Comparison of ENCODE assay signal across 20 cellular contexts in genomic region chr17:21173543-21173942, GRCh38. TPM values are rescaled to one million over a fixed set of nuclear protein-coding genes. Genes with fewer than 3 reads are reported as not detected.
DNase-seq lines count a peak whose midpoint lies in the region; ATAC-seq and TF ChIP-seq lines count a peak whose summit lies in the region.
"Had no signal": no experiment of that assay in that cellular context is flagged by ENCODE, and none has a peak within 500 bp of the region (broad histone marks: within the 10 kb centered on the region; RNA-seq: fewer than 3 reads in every experiment).

No MANE protein-coding gene starts in this region.

- H3K4me1 ChIP-seq in psoas muscle (peaks cover 58% of the 10 kb centered on the region), vagina (peaks cover 6% of the 10 kb centered on the region)

- TF ChIP-seq POLR2A in vagina (IDR thresholded peaks at IDR 0.05): no peak

- intact Hi-C loops in left cardiac atrium (cut with DNase I) (no loop called here), psoas muscle (cut with DNase I) (loop anchor here in 1 of 2 donors (5.0 kb wide), 1 partner anchor 39 kb away; the partner anchor contains the start of gene TMEM11), vagina (cut with DNase I) (no loop called here)

- H3K9me3 ChIP-seq in psoas muscle (no peaks in the 10 kb centered on the region), vagina (no peaks in the 10 kb centered on the region)

- H3K4me3 ChIP-seq in psoas muscle (no peak overlapping the region), vagina (no peak overlapping the region)

- 29 to 45% (median 39%) methylated on average over 2 of the region's 2 CpGs for WGBS in psoas muscle, 3 donors

- no peak for TF ChIP-seq CTCF in psoas muscle (IDR thresholded peaks at IDR 0.05)
- no peak for TF ChIP-seq CTCF in vagina (IDR thresholded peaks at IDR 0.05)

- peak; percentile 41 for DNase-seq in activated CD8-positive, alpha-beta memory T cell treated with anti-CD3 and anti-CD28 coated beads for 24 hours
- DNase-seq in activated CD8-positive, alpha-beta memory T cell treated with anti-CD3 and anti-CD28 coated beads, Interleukin-2, amount 50 U/mL, for 48 hours: no peak
- DNase-seq in left cardiac atrium: no peak
- DNase-seq in psoas muscle: peak in 1 of 2 donors; percentile 80
- peak; percentile 18 for DNase-seq in ureter (ENCODE audit: low spot score)
- DNase-seq in amniotic stem cell (lab: John Stamatoyannopoulos, UW): no peak
- DNase-seq in globus pallidus (ENCODE audit: low spot score): no peak
- no peak for DNase-seq in vagina (ENCODE audit: extremely low spot score in 2 of 2)
- DNase-seq: C1 segment of cervical spinal cord; COR-L47; NCI-H1092 treated with DMSO at 0.1 percent for 48 hours; NCI-H2107; NCI-H345; NCI-H526 treated with DMSO at 0.1 percent for 48 hours; NK-92 treated with Interleukin-12 subunit alpha and Interleukin-12 subunit beta, amount 100 ng/mL, for 24 hours; OCI-M1; RPMI8226 had no signal

- ATAC-seq in left cardiac atrium: peak; percentile 6 to 62
- peak; percentile 91 to 94 (median 92) for ATAC-seq in psoas muscle
- ATAC-seq: HepG2 had no signal

- H3K27ac ChIP-seq in psoas muscle: peak overlapping the region; percentile 96
- H3K27ac ChIP-seq in vagina: no peak overlapping the region
- H3K27ac ChIP-seq: 22Rv1, KMS-11 had no signal

- no peaks in the 10 kb centered on the region for H3K27me3 ChIP-seq in psoas muscle (ENCODE audit: insufficient read depth in 3 of 3, low read length in 2 of 3)
- H3K27me3 ChIP-seq in vagina: no peaks in the 10 kb centered on the region

- peaks cover 0 to 10% of the 10 kb centered on the region in 2 donors for H3K36me3 ChIP-seq in psoas muscle (ENCODE audit: insufficient read depth in 1 of 2, low read depth in 1 of 2)
- peaks cover 0 to 15% of the 10 kb centered on the region in 2 donors for H3K36me3 ChIP-seq in vagina

RNA-seq across cellular contexts. Expression of gene TMEM11, which starts 40.4 kb away (rescaled TPM):
- total RNA-seq in left cardiac atrium (10 to 100 TPM; 26.7 to 27.3 TPM), psoas muscle (10 to 100 TPM; 52.9 to 78.4 (median 58.6) TPM), ureter (20.4 TPM), vagina (30.2 TPM)
- 100 to 1,000 TPM in 2 of 3 donors, 10 to 100 TPM in 1; 89.6 to 159 (median 109) TPM for polyA plus RNA-seq in psoas muscle

RNA-seq across cellular contexts. Expression of gene DHRS7B, which starts 46.8 kb away (rescaled TPM):
- total RNA-seq in left cardiac atrium: 10 to 100 TPM; 25.2 to 39.6 TPM
- 10 to 100 TPM; 15.7 to 50.1 (median 37.7) TPM for total RNA-seq in psoas muscle
- 10 to 100 TPM; 23.6 to 31.9 (median 26.7) TPM for polyA plus RNA-seq in psoas muscle
- total RNA-seq in ureter: 20.2 TPM
- total RNA-seq in vagina: 31.7 TPM

Comparison
In these comparisons a context has a peak if more than half of its experiments do, and no peak if none do; other contexts are left out.
1. DNase-seq: peak in activated CD8-positive, alpha-beta memory T cell treated with anti-CD3 and anti-CD28 coated beads for 24 hours (single experiment) and ureter (single experiment); none in activated CD8-positive, alpha-beta memory T cell treated with anti-CD3 and anti-CD28 coated beads, Interleukin-2, amount 50 U/mL, for 48 hours (single experiment), left cardiac atrium (single experiment), amniotic stem cell (single experiment), globus pallidus (single experiment) and vagina (0 of 2).